ENCODE assay signal across 8 cellular contexts in genomic region chr2:191014653-191015020, GRCh38. TPM values are rescaled to one million over a fixed set of nuclear protein-coding genes. Genes with fewer than 3 reads are reported as not detected.
DNase-seq lines count a peak whose midpoint lies in the region; ATAC-seq and TF ChIP-seq lines count a peak whose summit lies in the region.

No MANE protein-coding gene starts in this region.

- H3K79me2 ChIP-seq in OCI-LY7 (ENCODE audit: insufficient read depth, low read depth, low read length), result 0 out of 2 replicates have a peak, but pooled peaks cover 8% of the 10 kb centered on the region

- intact Hi-C loops in OCI-LY7 (cut with micrococcal nuclease; ENCODE audit: unreplicated experiment) (loop anchor here (10.0 kb wide), 1 partner anchor 350 kb away; no protein-coding TSS in a partner anchor), right cardiac atrium (cut with DNase I) (no loop called here), testis (cut with DNase I; ENCODE audit: low total_unique reads) (no loop called here)

- H3K27me3 ChIP-seq in right cardiac atrium (ENCODE audit: control insufficient read depth, insufficient read depth) (no peaks in the 10 kb centered on the region), testis (no peaks in the 10 kb centered on the region)

- H3K9me3 ChIP-seq in OCI-LY7 (ENCODE audit: low read length) (no peaks in the 10 kb centered on the region), right cardiac atrium (ENCODE audit: control insufficient read depth, low read length) (no peaks in the 10 kb centered on the region), testis (no peaks in the 10 kb centered on the region)

- TSS peak; percentile 80 for BruUV-seq in OCI-LY7 (replicated peaks; lab: Mats Ljungman, UMichigan)

- H3K4me3 ChIP-seq in OCI-LY7 (ENCODE audit: low read depth, low read length, poor library complexity, severe bottlenecking) (peak overlapping the region; percentile 85), right cardiac atrium (ENCODE audit: low read length) (peak overlapping the region; percentile 83), testis (peak overlapping the region; percentile 84 to 90)

- TF ChIP-seq CTCF in OCI-LY7 (conservative IDR thresholded peaks at IDR 0.05; ENCODE audit: low read length), result no peak
- no peak for TF ChIP-seq CTCF in testis (IDR thresholded peaks at IDR 0.05)

- POLR2A ChIA-PET in OCI-LY7 (lab: Charles Lee), result interaction anchor here (0.5 to 1.9 kb wide), 6 partner anchors 8 to 1572 kb away, joined by 3 to 7 read pairs (median 4); no protein-coding TSS in a partner anchor

- H3K4me2 ChIP-seq in OCI-LY7 (ENCODE audit: low read length), result peak overlapping the region; percentile 64

- H3K27ac ChIP-seq in OCI-LY7 (ENCODE audit: low read depth, low read length, poor library complexity, severe bottlenecking) (peak overlapping the region; percentile 19), right cardiac atrium (ENCODE audit: low read length) (peak overlapping the region; percentile 90), testis (peak overlapping the region; percentile 51 to 93)

- CTCF ChIA-PET in OCI-LY7 (lab: Charles Lee; ENCODE audit: unreplicated experiment), result no interaction called here

- WGBS in right cardiac atrium, result 36% methylated on average over 4 of the region's 4 CpGs
- 35 to 41% methylated on average over 4 of the region's 4 CpGs for WGBS in testis, 2 donors

- ATAC-seq in right cardiac atrium, result no peak

- H3K4me1 ChIP-seq in OCI-LY7 (ENCODE audit: insufficient read depth, low read length, poor library complexity, severe bottlenecking), result peaks cover 17% of the 10 kb centered on the region
- peaks cover 6% of the 10 kb centered on the region for H3K4me1 ChIP-seq in right cardiac atrium (ENCODE audit: control insufficient read depth, insufficient read depth, low read length)
- H3K4me1 ChIP-seq in testis, result peaks cover 13% of the 10 kb centered on the region

- TF ChIP-seq POLR2A in testis (IDR thresholded peaks at IDR 0.05), result no peak

- DNase-seq in NCI-H748 (lab: John Stamatoyannopoulos, UW; ENCODE audit: unreplicated experiment) (peak; percentile 50), NCI-H748 treated with DMSO at 0.1 percent for 48 hours (lab: John Stamatoyannopoulos, UW) (no peak), OCI-LY7 (ENCODE audit: low spot score) (no peak), right cardiac atrium (no peak), testis (no peak), SW480 (ENCODE audit: low spot score) (no peak), NCI-H526 (lab: John Stamatoyannopoulos, UW) (no peak), LoVo (ENCODE audit: low spot score) (no peak)

- peak overlapping the region; percentile 76 for H2AFZ ChIP-seq in OCI-LY7 (ENCODE audit: low read length)

- no peaks in the 10 kb centered on the region for H3K9me2 ChIP-seq in OCI-LY7 (ENCODE audit: insufficient read depth, low read length)

- H4K20me1 ChIP-seq in OCI-LY7 (ENCODE audit: insufficient read depth, low read length), result no peaks in the 10 kb centered on the region; the same call in 1 of the 2 replicates

- H3K36me3 ChIP-seq in OCI-LY7 (ENCODE audit: insufficient read depth, low read length), result peaks cover 5% of the 10 kb centered on the region
- no peaks in the 10 kb centered on the region for H3K36me3 ChIP-seq in testis (ENCODE audit: low read depth, missing control alignments)

RNA-seq across cellular contexts. Expression of gene STAT1, which starts 0.7 kb away (rescaled TPM):
- 17.2 and 23.1 TPM in 2 replicates for total RNA-seq in OCI-LY7 (2014; rRNA removed; shearing (Covaris generic))
- total RNA-seq in OCI-LY7 (2022) (23.0 and 24.8 TPM in 2 replicates), right cardiac atrium (10 to 100 TPM; 45.9 to 73.2 (median 61.8) TPM), testis (10 to 100 TPM; 52.7 to 60.5 TPM)
- polyA plus RNA-seq in right cardiac atrium (19.4 TPM), testis (ENCODE audit: insufficient read depth, low read depth, low replicate concordance) (87.1 TPM)

Comparison
In these comparisons a context has a peak if more than half of its experiments do, and no peak if none do; other contexts are left out.
1. H3K27ac ChIP-seq: peak in every context shown above with its lines; median percentile 90 in right cardiac atrium; 72 in testis; 19 in OCI-LY7.